Comparison of ENCODE assay signal across 24 cellular contexts in genomic region chr13:46185634-46186033, GRCh38. TPM values are rescaled to one million over a fixed set of nuclear protein-coding genes. Genes with fewer than 3 reads are reported as not detected.
"Had no signal": no experiment of that assay in that cellular context is flagged by ENCODE, and none has a peak within 500 bp of the region (broad histone marks: within the 10 kb centered on the region; RNA-seq: fewer than 3 reads in every experiment).

No MANE protein-coding gene starts in this region.

- H3K9me3 ChIP-seq: tibial artery had no signal

- ATAC-seq: activated naive CD4-positive, alpha-beta T cell treated with anti-CD3 and anti-CD28 coated beads, Interleukin-2, amount 50 U/mL, for 72 hours; foreskin keratinocyte; left lobe of liver; stimulated activated naive CD8-positive, alpha-beta T cell treated with anti-CD3 and anti-CD28 coated beads, Interleukin-15, Interleukin-2, amounts not matched to agents 100 U/mL and 50 U/mL, for 24 hours had no signal

- H3K9me3 Mint-ChIP-seq: dendritic cell treated with granulocyte-macrophage colony-stimulating factor and Interleukin-4, amounts not matched to agents 40 ng/mL and 50 ng/mL, for 4 days; mesothelial cell of epicardium; nephron progenitor cell had no signal

- H3K27me3 ChIP-seq: tibial artery had no signal

- H3K36me3 ChIP-seq: tibial artery had no signal

- H3K4me3 Mint-ChIP-seq: dendritic cell treated with granulocyte-macrophage colony-stimulating factor and Interleukin-4, amounts not matched to agents 40 ng/mL and 50 ng/mL, for 4 days; mesothelial cell of epicardium; nephron progenitor cell had no signal

- H3K4me3 ChIP-seq: lung, SK-N-MC, tibial artery had no signal

- H3K4me1 ChIP-seq: tibial artery had no signal

- H3K36me3 Mint-ChIP-seq: mesothelial cell of epicardium had no signal

- H3K27ac Mint-ChIP-seq: mesothelial cell of epicardium, nephron progenitor cell had no signal

- H3K27me3 Mint-ChIP-seq: dendritic cell treated with granulocyte-macrophage colony-stimulating factor and Interleukin-4, amounts not matched to agents 40 ng/mL and 50 ng/mL, for 4 days had no signal

- DNase-seq: activated CD4-positive, alpha-beta T cell treated with anti-CD3 and anti-CD28 coated beads, Interleukin-2, amount 50 U/mL, for 4 hours; activated CD4-positive, CD25-positive, alpha-beta regulatory T cell; activated effector memory CD4-positive, alpha-beta T cell treated with anti-CD3 and anti-CD28 coated beads, Interleukin-2, amount 50 U/mL, for 16 hours; activated T-cell treated with anti-CD3 and anti-CD28 coated beads, Interleukin-2, amount 50 U/mL, for 1 hour; amniotic stem cell; effector CD8-positive, alpha-beta T cell; foreskin keratinocyte; glutamatergic neuron; hippocampal formation; islet precursor cell; nephron progenitor cell; occipital lobe; posterior cingulate gyrus; retina; stimulated activated naive CD8-positive, alpha-beta T cell treated with anti-CD3 and anti-CD28 coated beads, Interleukin-15, Interleukin-2, amounts not matched to agents 100 U/mL and 50 U/mL, for 24 hours; substantia nigra; T1000; tibial artery had no signal

- H3K27ac ChIP-seq: foreskin keratinocyte, SK-N-MC, tibial artery had no signal

- H3K4me1 Mint-ChIP-seq: nephron progenitor cell had no signal

RNA-seq across cellular contexts. Expression of gene LRRC63, which starts 26.1 kb away (rescaled TPM):
- total RNA-seq: foreskin keratinocyte had no signal
